Comparison of ENCODE assay signal across 11 cellular contexts in genomic region chr7:150671798-150672585, GRCh38. TPM values are rescaled to one million over a fixed set of nuclear protein-coding genes. Genes with fewer than 3 reads are reported as not detected.
A peak's percentile ranks its signal among the peaks of the same experiment; 100 is the strongest.
DNase-seq lines count a peak whose midpoint lies in the region; ATAC-seq, FAIRE-seq and TF ChIP-seq lines count a peak whose summit lies in the region.
"Not testable (repeated sequence)": the region's sequence is repeated elsewhere in the genome, so short reads cannot be mapped to it uniquely, and the experiment has no call there.
"Had no signal": no experiment of that assay in that cellular context is flagged by ENCODE, and none has a peak within 500 bp of the region (broad histone marks: within the 10 kb centered on the region; RNA-seq: fewer than 3 reads in every experiment).

No MANE protein-coding gene starts in this region.

- POLR2A ChIA-PET in CD4-positive, alpha-beta T cell (lab: Charles Lee); HEK293 (lab: Yijun Ruan, JAX): not testable (repeated sequence)
- POLR2A ChIA-PET in activated CD4-positive, alpha-beta memory T cell treated with anti-CD3 and anti-CD28 coated beads for 36 hours (lab: Charles Lee), result interaction anchor here (1.3 kb wide), 1 partner anchor 44 kb away, joined by 3 read pairs; the partner anchor contains the start of gene GIMAP1

- peaks cover 86% of the 10 kb centered on the region for H3K4me1 Mint-ChIP-seq in CD4-positive, alpha-beta T cell (ENCODE audit: low read depth)
- peaks cover 63% of the 10 kb centered on the region for H3K4me1 Mint-ChIP-seq in T-helper 1 cell treated with Interleukin-12 subunit alpha and Interleukin-12 subunit beta and Interleukin-4 antibody, amounts not matched to agents 30 μg/mL and 1 μg/mL, for 36 hours (ENCODE audit: low read depth)
- H3K4me1 Mint-ChIP-seq in activated CD4-positive, alpha-beta memory T cell treated with anti-CD3 and anti-CD28 coated beads for 36 hours (ENCODE audit: low read depth), result peaks cover 69% of the 10 kb centered on the region
- H3K4me1 Mint-ChIP-seq in activated naive CD4-positive, alpha-beta T cell treated with anti-CD3 and anti-CD28 coated beads, Interleukin-2, amount 50 U/mL, for 24 hours, result peaks cover 92% of the 10 kb centered on the region
- not testable (repeated sequence) for H3K4me1 Mint-ChIP-seq in astrocyte (ENCODE audit: low read depth, unreplicated experiment)
- H3K4me1 Mint-ChIP-seq in immature natural killer cell, result peaks cover 78 to 91% of the 10 kb centered on the region in 2 donors
- H3K4me1 Mint-ChIP-seq in natural killer cell treated with Interleukin-12 subunit alpha and Interleukin-12 subunit beta and Interleukin-15 and Interleukin-18, amount 100 ng/mL, for 72 hours (ENCODE audit: low read depth in 2 of 2), result peaks cover 51 to 68% of the 10 kb centered on the region in 2 donors

- H3K9ac ChIP-seq in astrocyte (ENCODE audit: low read length), result not testable (repeated sequence)

- peaks cover 43% of the 10 kb centered on the region for H3K36me3 Mint-ChIP-seq in CD4-positive, alpha-beta T cell (ENCODE audit: low read depth)
- peaks cover 28% of the 10 kb centered on the region for H3K36me3 Mint-ChIP-seq in T-helper 1 cell treated with Interleukin-12 subunit alpha and Interleukin-12 subunit beta and Interleukin-4 antibody, amounts not matched to agents 30 μg/mL and 1 μg/mL, for 36 hours (ENCODE audit: low read depth)
- H3K36me3 Mint-ChIP-seq in activated CD4-positive, alpha-beta memory T cell treated with anti-CD3 and anti-CD28 coated beads for 36 hours, result peaks cover 16% of the 10 kb centered on the region
- H3K36me3 Mint-ChIP-seq in activated naive CD4-positive, alpha-beta T cell treated with anti-CD3 and anti-CD28 coated beads, Interleukin-2, amount 50 U/mL, for 24 hours; astrocyte (ENCODE audit: low read depth, unreplicated experiment): not testable (repeated sequence)
- H3K36me3 Mint-ChIP-seq in immature natural killer cell, result peaks cover 4 to 25% (median 20%) of the 10 kb centered on the region in 3 donors
- H3K36me3 Mint-ChIP-seq in natural killer cell treated with Interleukin-12 subunit alpha and Interleukin-12 subunit beta and Interleukin-15 and Interleukin-18, amount 100 ng/mL, for 72 hours, result peaks cover 31% of the 10 kb centered on the region

- not testable (repeated sequence) for H3K27me3 ChIP-seq in CD4-positive, alpha-beta T cell (ENCODE audit: control insufficient read depth, insufficient read depth, low read length); astrocyte (ENCODE audit: insufficient read depth, low read length)

- intact Hi-C loops in CD4-positive, alpha-beta T cell (cut with DNase I, micrococcal nuclease); activated CD4-positive, alpha-beta memory T cell treated with anti-CD3 and anti-CD28 coated beads for 36 hours (cut with micrococcal nuclease): not testable (repeated sequence)

- H3K4me3 Mint-ChIP-seq in CD4-positive, alpha-beta T cell; T-helper 1 cell treated with Interleukin-12 subunit alpha and Interleukin-12 subunit beta and Interleukin-4 antibody, amounts not matched to agents 30 μg/mL and 1 μg/mL, for 36 hours; activated CD4-positive, alpha-beta memory T cell treated with anti-CD3 and anti-CD28 coated beads for 36 hours; activated naive CD4-positive, alpha-beta T cell treated with anti-CD3 and anti-CD28 coated beads, Interleukin-2, amount 50 U/mL, for 24 hours; astrocyte (ENCODE audit: unreplicated experiment); natural killer cell treated with Interleukin-12 subunit alpha and Interleukin-12 subunit beta and Interleukin-15 and Interleukin-18, amount 100 ng/mL, for 72 hours: not testable (repeated sequence)
- H3K4me3 Mint-ChIP-seq in immature natural killer cell, result peak overlapping the region in 3 of 5 donors; percentile 6 to 30 (median 9)

- H4K20me1 ChIP-seq in astrocyte (ENCODE audit: insufficient read depth, low read length), result not testable (repeated sequence)

- H3K79me2 ChIP-seq in astrocyte (ENCODE audit: insufficient read depth, low read length), result not testable (repeated sequence)

- CTCF ChIA-PET in CD4-positive, alpha-beta T cell (lab: Charles Lee); HEK293 (lab: Yijun Ruan, JAX): not testable (repeated sequence)
- CTCF ChIA-PET in activated CD4-positive, alpha-beta memory T cell treated with anti-CD3 and anti-CD28 coated beads for 36 hours (lab: Charles Lee), result interaction anchor here (1.1 kb wide), 2 partner anchors 14 to 44 kb away, joined by 3 read pairs; partner anchors contain the start of genes GIMAP1 and GIMAP2

- not testable (repeated sequence) for H3K36me3 ChIP-seq in HEK293 (ENCODE audit: control insufficient read depth in 2 of 2, insufficient read depth in 1 of 2, low read length in 2 of 2); astrocyte (ENCODE audit: insufficient read depth, low read length)

- TF ChIP-seq CTCF in CD4-positive, alpha-beta T cell (IDR thresholded peaks at IDR 0.05); HEK293 (tag by site-specific recombination; IDR thresholded peaks at IDR 0.05); astrocyte (IDR thresholded peaks at IDR 0.05; ENCODE audit: insufficient read depth, low read depth, low read length): not testable (repeated sequence)

- not testable (repeated sequence) for H3K27ac ChIP-seq in CD4-positive, alpha-beta T cell (ENCODE audit: low read depth, low read length); HEK293 (ENCODE audit: extremely low read depth, low read depth, low read length); astrocyte (ENCODE audit: low read depth, low read length)

- not testable (repeated sequence) for H2AFZ ChIP-seq in astrocyte (ENCODE audit: low read depth, low read length)

- not testable (repeated sequence) for H3K4me2 ChIP-seq in astrocyte (ENCODE audit: low read length)

- H3K4me1 ChIP-seq in HEK293 (ENCODE audit: control insufficient read depth, insufficient read depth, low read length); astrocyte (ENCODE audit: insufficient read depth, low read length): not testable (repeated sequence)

- peak overlapping the region; percentile 91 for H3K27ac Mint-ChIP-seq in CD4-positive, alpha-beta T cell
- peak overlapping the region; percentile 70 for H3K27ac Mint-ChIP-seq in T-helper 1 cell treated with Interleukin-12 subunit alpha and Interleukin-12 subunit beta and Interleukin-4 antibody, amounts not matched to agents 30 μg/mL and 1 μg/mL, for 36 hours
- peak overlapping the region; percentile 72 for H3K27ac Mint-ChIP-seq in activated CD4-positive, alpha-beta memory T cell treated with anti-CD3 and anti-CD28 coated beads for 36 hours
- H3K27ac Mint-ChIP-seq in activated naive CD4-positive, alpha-beta T cell treated with anti-CD3 and anti-CD28 coated beads, Interleukin-2, amount 50 U/mL, for 24 hours, result peak overlapping the region; percentile 91
- peak overlapping the region; percentile 14 for H3K27ac Mint-ChIP-seq in astrocyte (ENCODE audit: unreplicated experiment)
- H3K27ac Mint-ChIP-seq in immature natural killer cell, result not testable (repeated sequence)
- H3K27ac Mint-ChIP-seq in natural killer cell treated with Interleukin-12 subunit alpha and Interleukin-12 subunit beta and Interleukin-15 and Interleukin-18, amount 100 ng/mL, for 72 hours, result peak overlapping the region; percentile 71 to 75

- ATAC-seq in CD4-positive, alpha-beta T cell (ENCODE audit: poor library complexity); natural killer cell treated with Interleukin-12 subunit alpha and Interleukin-12 subunit beta and Interleukin-15 and Interleukin-18, amount 100 ng/mL, for 72 hours: not testable (repeated sequence)

- FAIRE-seq in astrocyte (lab: Jason Lieb, UNC), result not testable (repeated sequence)

- DNase-seq in CD4-positive, alpha-beta T cell; activated CD4-positive, alpha-beta memory T cell treated with anti-CD3 and anti-CD28 coated beads for 36 hours; astrocyte (ENCODE audit: low read depth); immature natural killer cell; natural killer cell treated with Interleukin-12 subunit alpha and Interleukin-12 subunit beta and Interleukin-15 and Interleukin-18, amount 100 ng/mL, for 72 hours (ENCODE audit: low spot score): not testable (repeated sequence)

- H3K9me3 Mint-ChIP-seq in CD4-positive, alpha-beta T cell; astrocyte (ENCODE audit: unreplicated experiment); natural killer cell treated with Interleukin-12 subunit alpha and Interleukin-12 subunit beta and Interleukin-15 and Interleukin-18, amount 100 ng/mL, for 72 hours: not testable (repeated sequence)
- H3K9me3 Mint-ChIP-seq in T-helper 1 cell treated with Interleukin-12 subunit alpha and Interleukin-12 subunit beta and Interleukin-4 antibody, amounts not matched to agents 30 μg/mL and 1 μg/mL, for 36 hours, result peaks cover 23% of the 10 kb centered on the region
- H3K9me3 Mint-ChIP-seq in activated CD4-positive, alpha-beta memory T cell treated with anti-CD3 and anti-CD28 coated beads for 36 hours, result peaks cover 20% of the 10 kb centered on the region
- H3K9me3 Mint-ChIP-seq in activated naive CD4-positive, alpha-beta T cell treated with anti-CD3 and anti-CD28 coated beads, Interleukin-2, amount 50 U/mL, for 24 hours, result peaks cover 12% of the 10 kb centered on the region
- peaks cover 0 to 21% (median 7%) of the 10 kb centered on the region in 6 donors for H3K9me3 Mint-ChIP-seq in immature natural killer cell

- not testable (repeated sequence) for H3K9me3 ChIP-seq in CD4-positive, alpha-beta T cell (ENCODE audit: control insufficient read depth, low read length); HEK293 (ENCODE audit: control insufficient read depth, insufficient read depth, low read depth, low read length); astrocyte (ENCODE audit: insufficient read depth, low read depth, low read length)

- not testable (repeated sequence) for H3K4me3 ChIP-seq in HEK293 (ENCODE audit: low read depth, low read length); astrocyte (ENCODE audit: insufficient read depth, low read depth, low read length)

- H3K27me3 Mint-ChIP-seq in CD4-positive, alpha-beta T cell; T-helper 1 cell treated with Interleukin-12 subunit alpha and Interleukin-12 subunit beta and Interleukin-4 antibody, amounts not matched to agents 30 μg/mL and 1 μg/mL, for 36 hours (ENCODE audit: low read depth); activated CD4-positive, alpha-beta memory T cell treated with anti-CD3 and anti-CD28 coated beads for 36 hours; activated naive CD4-positive, alpha-beta T cell treated with anti-CD3 and anti-CD28 coated beads, Interleukin-2, amount 50 U/mL, for 24 hours; astrocyte (ENCODE audit: low read depth, unreplicated experiment); natural killer cell treated with Interleukin-12 subunit alpha and Interleukin-12 subunit beta and Interleukin-15 and Interleukin-18, amount 100 ng/mL, for 72 hours: not testable (repeated sequence)
- H3K27me3 Mint-ChIP-seq in immature natural killer cell (ENCODE audit: low read depth in 3 of 3), result peaks cover 7 to 10% (median 7%) of the 10 kb centered on the region in 3 donors

RNA-seq across cellular contexts. Expression of gene GIMAP2, which starts 13.5 kb away (rescaled TPM):
- total RNA-seq in CD4-positive, alpha-beta T cell, result 10 to 100 TPM; 64.1 to 65.1 TPM
- 10 to 100 TPM; 38.8 to 44.1 TPM for total RNA-seq in activated CD4-positive, alpha-beta memory T cell treated with anti-CD3 and anti-CD28 coated beads for 36 hours
- not detected in 2 replicates for total RNA-seq in astrocyte
- polyA plus RNA-seq in immature natural killer cell, result 10 to 100 TPM; 63.1 to 93.5 (median 79.4) TPM
- 10 to 100 TPM; 26.1 to 39.2 TPM for total RNA-seq in natural killer cell treated with Interleukin-12 subunit alpha and Interleukin-12 subunit beta and Interleukin-15 and Interleukin-18, amount 100 ng/mL, for 72 hours
- total RNA-seq: H7 had no signal

RNA-seq across cellular contexts. Expression of gene GIMAP6, which starts 39.8 kb away (rescaled TPM):
- total RNA-seq in CD4-positive, alpha-beta T cell, result 10 to 100 TPM; 14.3 to 14.9 TPM
- total RNA-seq in activated CD4-positive, alpha-beta memory T cell treated with anti-CD3 and anti-CD28 coated beads for 36 hours, result 10 to 100 TPM; 28.9 to 30.2 TPM
- not detected in 2 replicates for total RNA-seq in astrocyte
- 100 to 1,000 TPM; 119 to 279 (median 173) TPM for polyA plus RNA-seq in immature natural killer cell
- 10 to 100 TPM; 55.8 to 88.4 TPM for total RNA-seq in natural killer cell treated with Interleukin-12 subunit alpha and Interleukin-12 subunit beta and Interleukin-15 and Interleukin-18, amount 100 ng/mL, for 72 hours
- total RNA-seq: A673, H7 had no signal
- polyA plus RNA-seq: AG04450 had no signal

RNA-seq across cellular contexts. Expression of gene GIMAP1, which starts 44.4 kb away (rescaled TPM):
- 1 to 10 TPM; 8.0 to 8.1 TPM for total RNA-seq in CD4-positive, alpha-beta T cell
- 1 to 10 TPM; 6.0 to 6.2 TPM for total RNA-seq in activated CD4-positive, alpha-beta memory T cell treated with anti-CD3 and anti-CD28 coated beads for 36 hours
- not detected in 2 replicates for total RNA-seq in astrocyte
- polyA plus RNA-seq in immature natural killer cell, result 10 to 100 TPM; 19.1 to 71.4 (median 25.7) TPM
- total RNA-seq in natural killer cell treated with Interleukin-12 subunit alpha and Interleukin-12 subunit beta and Interleukin-15 and Interleukin-18, amount 100 ng/mL, for 72 hours, result 1 to 10 TPM; 6.6 to 8.8 TPM
- total RNA-seq: A673, H7 had no signal
- polyA plus RNA-seq: AG04450 had no signal

Comparison
In these comparisons a context has a peak if more than half of its experiments do, and no peak if none do; other contexts are left out.
1. RNA of gene GIMAP2, which starts 13.5 kb away (total RNA-seq): 64.1 to 65.1 TPM in CD4-positive, alpha-beta T cell, 38.8 to 44.1 TPM in activated CD4-positive, alpha-beta memory T cell treated with anti-CD3 and anti-CD28 coated beads for 36 hours and 26.1 to 39.2 TPM in natural killer cell treated with Interleukin-12 subunit alpha and Interleukin-12 subunit beta and Interleukin-15 and Interleukin-18, amount 100 ng/mL, for 72 hours; not detected in astrocyte; every median in the first group is over 10 times any median in the second.
2. RNA of gene GIMAP6, which starts 39.8 kb away (total RNA-seq): 55.8 to 88.4 TPM in natural killer cell treated with Interleukin-12 subunit alpha and Interleukin-12 subunit beta and Interleukin-15 and Interleukin-18, amount 100 ng/mL, for 72 hours, 28.9 to 30.2 TPM in activated CD4-positive, alpha-beta memory T cell treated with anti-CD3 and anti-CD28 coated beads for 36 hours and 14.3 to 14.9 TPM in CD4-positive, alpha-beta T cell; not detected in astrocyte; every median in the first group is over 10 times any median in the second.